ENCODE assay signal across 1 cellular context in the genomic region with DNA sequence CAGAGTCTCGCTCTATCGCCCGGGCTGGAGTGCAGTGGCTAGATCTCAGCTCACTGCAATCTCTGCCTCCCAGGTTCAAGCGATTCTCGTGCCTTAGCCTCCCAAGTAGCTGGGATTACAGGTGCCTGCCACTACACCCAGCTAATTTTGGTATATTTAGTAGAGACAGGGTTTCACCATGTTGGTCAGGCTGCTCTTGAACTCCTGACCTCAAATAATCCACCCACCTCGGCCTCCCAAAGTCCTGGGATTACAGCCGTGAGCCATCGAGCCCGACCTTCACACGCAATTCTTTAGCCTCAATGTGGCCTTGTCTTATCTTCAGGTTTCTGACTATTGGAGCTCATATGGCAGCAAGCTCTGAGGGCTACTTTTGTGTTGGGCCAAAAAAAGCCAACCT.
TF ChIP-seq lines count a peak whose summit lies in the region.
"Not testable (repeated sequence)": the region's sequence is repeated elsewhere in the genome, so short reads cannot be mapped to it uniquely, and the experiment has no call there.

No MANE protein-coding gene starts in this region.

TF ChIP-seq in K562, 482 proteins besides CTCF, POLR2A, EP300 and RAD21:
- TF ChIP-seq SMAD3 (CRISPR knock-in tag; conservative IDR thresholded peaks at IDR 0.05) (0 out of 2 replicates have a peak, but pooled peaks have one; percentile 5), CBFA2T3 (IDR thresholded peaks at IDR 0.05) (peak; percentile 26), NR2C2 (tag; IDR thresholded peaks at IDR 0.05) (peak; percentile 35; the same call in 1 of the 2 replicates), SMAD4 (CRISPR knock-in tag; conservative IDR thresholded peaks at IDR 0.05) (0 out of 2 replicates have a peak, but pooled peaks have one; percentile 34), TBP (optimal IDR thresholded peaks at IDR 0.05; ENCODE audit: low read depth, low read length) (peak; percentile 22), L3MBTL2 (IDR thresholded peaks at IDR 0.05) (0 out of 2 replicates have a peak, but pooled peaks have one; percentile 35), KDM1A (IDR thresholded peaks at IDR 0.05) (peak; percentile 34 to 59; a peak in 3 of 4 replicates), ZNF583 (CRISPR knock-in tag; IDR thresholded peaks at IDR 0.05) (0 out of 2 replicates have a peak, but pooled peaks have one; percentile 42), DPF2 (IDR thresholded peaks at IDR 0.05) (0 out of 2 replicates have a peak, but pooled peaks have one; percentile 23), EHMT2 (IDR thresholded peaks at IDR 0.05) (0 out of 2 replicates have a peak, but pooled peaks have one; percentile 34), ARID1B (IDR thresholded peaks at IDR 0.05) (peak; percentile 30; the same call in 1 of the 2 replicates), EGR1 (conservative IDR thresholded peaks at IDR 0.05) (peak; percentile 9; the same call in 1 of the 2 replicates), CXXC5 (CRISPR knock-in tag; IDR thresholded peaks at IDR 0.05) (0 out of 2 replicates have a peak, but pooled peaks have one; percentile 31), ATF7 (IDR thresholded peaks at IDR 0.05) (peak; percentile 0; the same call in 1 of the 2 replicates)
- not testable (repeated sequence) for TF ChIP-seq NR2C2 (CRISPR knock-in tag; IDR thresholded peaks at IDR 0.05)
- TF ChIP-seq, protein P1, sequence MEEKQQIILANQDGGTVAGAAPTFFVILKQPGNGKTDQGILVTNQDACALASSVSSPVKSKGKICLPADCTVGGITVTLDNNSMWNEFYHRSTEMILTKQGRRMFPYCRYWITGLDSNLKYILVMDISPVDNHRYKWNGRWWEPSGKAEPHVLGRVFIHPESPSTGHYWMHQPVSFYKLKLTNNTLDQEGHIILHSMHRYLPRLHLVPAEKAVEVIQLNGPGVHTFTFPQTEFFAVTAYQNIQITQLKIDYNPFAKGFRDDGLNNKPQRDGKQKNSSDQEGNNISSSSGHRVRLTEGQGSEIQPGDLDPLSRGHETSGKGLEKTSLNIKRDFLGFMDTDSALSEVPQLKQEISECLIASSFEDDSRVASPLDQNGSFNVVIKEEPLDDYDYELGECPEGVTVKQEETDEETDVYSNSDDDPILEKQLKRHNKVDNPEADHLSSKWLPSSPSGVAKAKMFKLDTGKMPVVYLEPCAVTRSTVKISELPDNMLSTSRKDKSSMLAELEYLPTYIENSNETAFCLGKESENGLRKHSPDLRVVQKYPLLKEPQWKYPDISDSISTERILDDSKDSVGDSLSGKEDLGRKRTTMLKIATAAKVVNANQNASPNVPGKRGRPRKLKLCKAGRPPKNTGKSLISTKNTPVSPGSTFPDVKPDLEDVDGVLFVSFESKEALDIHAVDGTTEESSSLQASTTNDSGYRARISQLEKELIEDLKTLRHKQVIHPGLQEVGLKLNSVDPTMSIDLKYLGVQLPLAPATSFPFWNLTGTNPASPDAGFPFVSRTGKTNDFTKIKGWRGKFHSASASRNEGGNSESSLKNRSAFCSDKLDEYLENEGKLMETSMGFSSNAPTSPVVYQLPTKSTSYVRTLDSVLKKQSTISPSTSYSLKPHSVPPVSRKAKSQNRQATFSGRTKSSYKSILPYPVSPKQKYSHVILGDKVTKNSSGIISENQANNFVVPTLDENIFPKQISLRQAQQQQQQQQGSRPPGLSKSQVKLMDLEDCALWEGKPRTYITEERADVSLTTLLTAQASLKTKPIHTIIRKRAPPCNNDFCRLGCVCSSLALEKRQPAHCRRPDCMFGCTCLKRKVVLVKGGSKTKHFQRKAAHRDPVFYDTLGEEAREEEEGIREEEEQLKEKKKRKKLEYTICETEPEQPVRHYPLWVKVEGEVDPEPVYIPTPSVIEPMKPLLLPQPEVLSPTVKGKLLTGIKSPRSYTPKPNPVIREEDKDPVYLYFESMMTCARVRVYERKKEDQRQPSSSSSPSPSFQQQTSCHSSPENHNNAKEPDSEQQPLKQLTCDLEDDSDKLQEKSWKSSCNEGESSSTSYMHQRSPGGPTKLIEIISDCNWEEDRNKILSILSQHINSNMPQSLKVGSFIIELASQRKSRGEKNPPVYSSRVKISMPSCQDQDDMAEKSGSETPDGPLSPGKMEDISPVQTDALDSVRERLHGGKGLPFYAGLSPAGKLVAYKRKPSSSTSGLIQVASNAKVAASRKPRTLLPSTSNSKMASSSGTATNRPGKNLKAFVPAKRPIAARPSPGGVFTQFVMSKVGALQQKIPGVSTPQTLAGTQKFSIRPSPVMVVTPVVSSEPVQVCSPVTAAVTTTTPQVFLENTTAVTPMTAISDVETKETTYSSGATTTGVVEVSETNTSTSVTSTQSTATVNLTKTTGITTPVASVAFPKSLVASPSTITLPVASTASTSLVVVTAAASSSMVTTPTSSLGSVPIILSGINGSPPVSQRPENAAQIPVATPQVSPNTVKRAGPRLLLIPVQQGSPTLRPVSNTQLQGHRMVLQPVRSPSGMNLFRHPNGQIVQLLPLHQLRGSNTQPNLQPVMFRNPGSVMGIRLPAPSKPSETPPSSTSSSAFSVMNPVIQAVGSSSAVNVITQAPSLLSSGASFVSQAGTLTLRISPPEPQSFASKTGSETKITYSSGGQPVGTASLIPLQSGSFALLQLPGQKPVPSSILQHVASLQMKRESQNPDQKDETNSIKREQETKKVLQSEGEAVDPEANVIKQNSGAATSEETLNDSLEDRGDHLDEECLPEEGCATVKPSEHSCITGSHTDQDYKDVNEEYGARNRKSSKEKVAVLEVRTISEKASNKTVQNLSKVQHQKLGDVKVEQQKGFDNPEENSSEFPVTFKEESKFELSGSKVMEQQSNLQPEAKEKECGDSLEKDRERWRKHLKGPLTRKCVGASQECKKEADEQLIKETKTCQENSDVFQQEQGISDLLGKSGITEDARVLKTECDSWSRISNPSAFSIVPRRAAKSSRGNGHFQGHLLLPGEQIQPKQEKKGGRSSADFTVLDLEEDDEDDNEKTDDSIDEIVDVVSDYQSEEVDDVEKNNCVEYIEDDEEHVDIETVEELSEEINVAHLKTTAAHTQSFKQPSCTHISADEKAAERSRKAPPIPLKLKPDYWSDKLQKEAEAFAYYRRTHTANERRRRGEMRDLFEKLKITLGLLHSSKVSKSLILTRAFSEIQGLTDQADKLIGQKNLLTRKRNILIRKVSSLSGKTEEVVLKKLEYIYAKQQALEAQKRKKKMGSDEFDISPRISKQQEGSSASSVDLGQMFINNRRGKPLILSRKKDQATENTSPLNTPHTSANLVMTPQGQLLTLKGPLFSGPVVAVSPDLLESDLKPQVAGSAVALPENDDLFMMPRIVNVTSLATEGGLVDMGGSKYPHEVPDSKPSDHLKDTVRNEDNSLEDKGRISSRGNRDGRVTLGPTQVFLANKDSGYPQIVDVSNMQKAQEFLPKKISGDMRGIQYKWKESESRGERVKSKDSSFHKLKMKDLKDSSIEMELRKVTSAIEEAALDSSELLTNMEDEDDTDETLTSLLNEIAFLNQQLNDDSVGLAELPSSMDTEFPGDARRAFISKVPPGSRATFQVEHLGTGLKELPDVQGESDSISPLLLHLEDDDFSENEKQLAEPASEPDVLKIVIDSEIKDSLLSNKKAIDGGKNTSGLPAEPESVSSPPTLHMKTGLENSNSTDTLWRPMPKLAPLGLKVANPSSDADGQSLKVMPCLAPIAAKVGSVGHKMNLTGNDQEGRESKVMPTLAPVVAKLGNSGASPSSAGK (IDR thresholded peaks at IDR 0.05) = peak; percentile 51; the same call in 1 of the 2 replicates
- TF ChIP-seq, protein P2, sequence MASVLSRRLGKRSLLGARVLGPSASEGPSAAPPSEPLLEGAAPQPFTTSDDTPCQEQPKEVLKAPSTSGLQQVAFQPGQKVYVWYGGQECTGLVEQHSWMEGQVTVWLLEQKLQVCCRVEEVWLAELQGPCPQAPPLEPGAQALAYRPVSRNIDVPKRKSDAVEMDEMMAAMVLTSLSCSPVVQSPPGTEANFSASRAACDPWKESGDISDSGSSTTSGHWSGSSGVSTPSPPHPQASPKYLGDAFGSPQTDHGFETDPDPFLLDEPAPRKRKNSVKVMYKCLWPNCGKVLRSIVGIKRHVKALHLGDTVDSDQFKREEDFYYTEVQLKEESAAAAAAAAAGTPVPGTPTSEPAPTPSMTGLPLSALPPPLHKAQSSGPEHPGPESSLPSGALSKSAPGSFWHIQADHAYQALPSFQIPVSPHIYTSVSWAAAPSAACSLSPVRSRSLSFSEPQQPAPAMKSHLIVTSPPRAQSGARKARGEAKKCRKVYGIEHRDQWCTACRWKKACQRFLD (CRISPR knock-in tag; IDR thresholded peaks at IDR 0.05) = 0 out of 2 replicates have a peak, but pooled peaks have one; percentile 47
